10 cellular contexts compared by ENCODE assay signal in the genomic region with DNA sequence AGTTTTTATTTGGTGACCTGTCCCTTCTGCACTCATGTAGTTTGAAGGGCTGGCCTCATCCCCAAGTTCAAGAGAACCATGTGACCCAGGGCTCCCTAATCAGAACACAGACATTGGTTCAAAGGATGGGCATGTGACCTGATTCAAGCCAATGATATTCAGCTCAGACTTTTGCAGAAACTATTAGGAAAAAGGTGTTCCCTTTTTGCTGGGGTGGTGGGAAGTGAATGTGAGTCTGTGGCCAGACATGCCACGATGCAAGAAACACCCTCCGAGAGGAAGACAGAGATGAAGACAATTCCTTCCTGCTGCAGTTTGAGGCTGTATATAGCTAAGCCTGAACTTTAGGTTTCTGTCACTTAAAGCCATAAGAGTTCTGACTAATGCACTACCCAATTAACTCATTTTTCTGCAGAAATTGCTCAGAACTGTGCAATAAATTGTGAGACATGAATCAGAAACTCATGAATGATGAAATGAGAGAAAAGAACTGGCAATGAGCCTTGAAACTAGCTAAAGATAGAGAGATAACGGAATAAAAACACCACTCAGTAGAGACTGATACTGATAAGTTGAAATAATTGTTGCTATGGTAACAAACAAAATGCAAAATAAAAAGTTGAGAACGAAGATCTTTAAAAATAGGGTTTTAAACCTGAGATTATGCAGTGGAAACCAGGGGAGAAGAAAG. TPM values are rescaled to one million over a fixed set of nuclear protein-coding genes. Genes with fewer than 3 reads are reported as not detected.
DNase-seq lines count a peak whose midpoint lies in the region; ATAC-seq, FAIRE-seq and TF ChIP-seq lines count a peak whose summit lies in the region.
"Had no signal": no experiment of that assay in that cellular context is flagged by ENCODE, and none has a peak within 500 bp of the region (broad histone marks: within the 10 kb centered on the region; RNA-seq: fewer than 3 reads in every experiment).

No MANE protein-coding gene starts in this region.

- H3K4me3 ChIP-seq in endothelial cell of umbilical vein (replicated peaks in 1 of 3; ENCODE audit: insufficient read depth in 1 of 3, low read depth in 1 of 3, low read length in 3 of 3) (no peak overlapping the region), transverse colon (no peak overlapping the region)
- H3K4me3 ChIP-seq: pancreas, thyroid gland had no signal

- H3K36me3 ChIP-seq in endothelial cell of umbilical vein (ENCODE audit: control insufficient read depth in 2 of 2, extremely low read depth in 1 of 2, insufficient read depth in 2 of 2, low read length in 2 of 2), result no peaks in the 10 kb centered on the region
- no peaks in the 10 kb centered on the region for H3K36me3 ChIP-seq in transverse colon
- H3K36me3 ChIP-seq: pancreas, thyroid gland had no signal

- H3K9ac ChIP-seq in endothelial cell of umbilical vein (replicated peaks; ENCODE audit: extremely low read depth, insufficient read depth, low read length), result no peak overlapping the region

- peaks cover 10% of the 10 kb centered on the region for H3K4me1 Mint-ChIP-seq in stimulated activated memory B cell treated with anti-CD40 and anti-IgM and Interleukin-4, amounts not matched to agents 10 μg/mL and 1 μg/mL and 100 μg/mL, for 72 hours

- TF ChIP-seq POLR2A in endothelial cell of umbilical vein (IDR thresholded peaks at IDR 0.05; ENCODE audit: low read depth, low read length) (no peak), transverse colon (IDR thresholded peaks at IDR 0.05) (no peak)

- intact Hi-C loops in endothelial cell of umbilical vein (cut with micrococcal nuclease) (no loop called here), transverse colon (cut with DNase I; ENCODE audit: low total_unique reads) (no loop called here)

- TF ChIP-seq EP300 in transverse colon (IDR thresholded peaks at IDR 0.05; ENCODE audit: low read depth), result no peak

- H3K36me3 Mint-ChIP-seq in stimulated activated memory B cell treated with anti-CD40 and anti-IgM and Interleukin-4, amounts not matched to agents 10 μg/mL and 1 μg/mL and 100 μg/mL, for 72 hours, result no peaks in the 10 kb centered on the region

- FAIRE-seq in endothelial cell of umbilical vein (lab: Jason Lieb, UNC), result no peak

- no peak overlapping the region for H3K27ac ChIP-seq in endothelial cell of umbilical vein (ENCODE audit: insufficient read depth, low read depth, low read length)
- H3K27ac ChIP-seq in transverse colon, result no peak overlapping the region
- H3K27ac ChIP-seq: pancreas, thyroid gland had no signal

- peak; percentile 70 for DNase-seq in activated effector memory CD4-positive, alpha-beta T cell treated with anti-CD3 and anti-CD28 coated beads, Interleukin-2, amount 50 U/mL, for 16 hours
- no peak for DNase-seq in activated effector memory CD4-positive, alpha-beta T cell treated with Interleukin-2 at 50 U/mL for 16 hours
- DNase-seq in SKM-1 treated with dmso at 0.1 percent for 144 hours (lab: John Stamatoyannopoulos, UW; ENCODE audit: unreplicated experiment) (peak; percentile 71), endothelial cell of umbilical vein (ENCODE audit: low read depth, low spot score) (peak; percentile 57), transverse colon (no peak), NCI-H1930 (lab: John Stamatoyannopoulos, UW) (no peak), DMS53 (lab: John Stamatoyannopoulos, UW) (no peak)
- DNase-seq: pancreas, thyroid gland had no signal

- POLR2A ChIA-PET in endothelial cell of umbilical vein (lab: Charles Lee), result no interaction called here

- H3K9me1 ChIP-seq in endothelial cell of umbilical vein (replicated peaks; ENCODE audit: control insufficient read depth, extremely low read depth, insufficient read depth, low read length), result no peaks in the 10 kb centered on the region

- CTCF ChIA-PET in endothelial cell of umbilical vein (lab: Charles Lee), result interaction anchor here (0.7 kb wide), 1 partner anchor 13 kb away, joined by 3 read pairs; no protein-coding TSS in a partner anchor

- no peaks in the 10 kb centered on the region for H4K20me1 ChIP-seq in endothelial cell of umbilical vein (replicated peaks; ENCODE audit: control insufficient read depth, extremely low read depth, insufficient read depth, low read length)

- dilution Hi-C loops in endothelial cell of umbilical vein (cut with MboI; ENCODE audit: extremely low pct_ligation_motif_present, low sequenced_read_pairs), result no loop called here

- in situ Hi-C loops in transverse colon (cut with MboI; ENCODE audit: low pct_ligation_motif_present in 1 of 4, low pct_unique_long_range_greater_than_20kb in 1 of 4, low sequenced_read_pairs in 3 of 4), result no loop called here

- 52 to 58% methylated on average over 3 to 4 of the region's 4 CpGs for WGBS in transverse colon (ENCODE audit: low coverage in 1 of 2), 2 donors

- peak overlapping the region; percentile 61 for H3K27ac Mint-ChIP-seq in stimulated activated memory B cell treated with anti-CD40 and anti-IgM and Interleukin-4, amounts not matched to agents 10 μg/mL and 1 μg/mL and 100 μg/mL, for 72 hours

- H3K27me3 ChIP-seq in endothelial cell of umbilical vein (ENCODE audit: control insufficient read depth in 2 of 2, insufficient read depth in 2 of 2, low read length in 2 of 2) (no peaks in the 10 kb centered on the region), transverse colon (no peaks in the 10 kb centered on the region)
- H3K27me3 ChIP-seq: pancreas, thyroid gland had no signal

- H3K4me2 ChIP-seq in endothelial cell of umbilical vein (ENCODE audit: insufficient read depth, low read length), result no peak overlapping the region

- peak; percentile 85 for ATAC-seq in stimulated activated memory B cell treated with anti-CD40 and anti-IgM and Interleukin-4, amounts not matched to agents 10 μg/mL and 1 μg/mL and 100 μg/mL, for 72 hours
- ATAC-seq: pancreas had no signal

- no peaks in the 10 kb centered on the region for H3K79me2 ChIP-seq in endothelial cell of umbilical vein (ENCODE audit: control insufficient read depth, insufficient read depth, low read length)

- no peaks in the 10 kb centered on the region for H3K27me3 Mint-ChIP-seq in stimulated activated memory B cell treated with anti-CD40 and anti-IgM and Interleukin-4, amounts not matched to agents 10 μg/mL and 1 μg/mL and 100 μg/mL, for 72 hours

- H3K4me1 ChIP-seq in endothelial cell of umbilical vein (ENCODE audit: control insufficient read depth, extremely low read depth, insufficient read depth, low read length) (no peaks in the 10 kb centered on the region), transverse colon (no peaks in the 10 kb centered on the region)
- H3K4me1 ChIP-seq: pancreas, thyroid gland had no signal

- TF ChIP-seq CTCF in endothelial cell of umbilical vein (IDR thresholded peaks at IDR 0.05; ENCODE audit: extremely low read depth in 1 of 2, insufficient read depth in 1 of 2, low read depth in 1 of 2, low read length in 2 of 2) (no peak), transverse colon (IDR thresholded peaks at IDR 0.05) (no peak)

- no peaks in the 10 kb centered on the region for H3K9me3 ChIP-seq in endothelial cell of umbilical vein (replicated peaks; ENCODE audit: control insufficient read depth, insufficient read depth, low read length)
- no peaks in the 10 kb centered on the region for H3K9me3 ChIP-seq in transverse colon
- H3K9me3 ChIP-seq: pancreas, thyroid gland had no signal

- H3K9me3 Mint-ChIP-seq in stimulated activated memory B cell treated with anti-CD40 and anti-IgM and Interleukin-4, amounts not matched to agents 10 μg/mL and 1 μg/mL and 100 μg/mL, for 72 hours, result no peaks in the 10 kb centered on the region

- H2AFZ ChIP-seq in endothelial cell of umbilical vein (ENCODE audit: low read depth, low read length), result no peak overlapping the region

- H3K4me3 Mint-ChIP-seq in stimulated activated memory B cell treated with anti-CD40 and anti-IgM and Interleukin-4, amounts not matched to agents 10 μg/mL and 1 μg/mL and 100 μg/mL, for 72 hours, result peak overlapping the region; percentile 22

- BruUV-seq in endothelial cell of umbilical vein (replicated peaks; lab: Mats Ljungman, UMichigan), result no TSS peak

TF ChIP-seq in endothelial cell of umbilical vein, 7 proteins besides CTCF, POLR2A, EP300 and RAD21:
- TF ChIP-seq GATA2 (IDR thresholded peaks at IDR 0.05; ENCODE audit: insufficient read depth, insufficient read length, low read depth, low read length), result no peak

RNA-seq across cellular contexts. Expression of a gene that starts 9.2 kb away (rescaled TPM):
- 155 and 163 TPM in 2 replicates for total RNA-seq in endothelial cell of umbilical vein
- 48.3 and 50.9 TPM in 2 replicates for polyA plus RNA-seq in endothelial cell of umbilical vein
- polyA plus RNA-seq in endothelial cell of umbilical vein (2011; cell fraction: cytosol; rRNA removed), result 47.8 and 50.9 TPM in 2 replicates
- polyA plus RNA-seq in endothelial cell of umbilical vein (2011; cell fraction: nucleus; rRNA removed), result 46.5 and 57.4 TPM in 2 replicates
- 77.1 and 112 TPM in 2 replicates for polyA plus RNA-seq in endothelial cell of umbilical vein (2012)
- polyA minus RNA-seq in endothelial cell of umbilical vein, result 130 and 145 TPM in 2 replicates
- 16.5 TPM for polyA minus RNA-seq in endothelial cell of umbilical vein (2011; cell fraction: cytosol; rRNA and poly(A)+ RNA removed)
- polyA minus RNA-seq in endothelial cell of umbilical vein (2011; cell fraction: nucleus; rRNA and poly(A)+ RNA removed), result 32.5 and 42.0 TPM in 2 replicates
- 100 to 1,000 TPM in 1 of 4 donors, 10 to 100 TPM in 3; 37.1 to 303 (median 57.0) TPM for total RNA-seq in transverse colon

Comparison
In these comparisons a context has a peak if more than half of its experiments do, and no peak if none do; other contexts are left out.
1. DNase-seq: peak in activated effector memory CD4-positive, alpha-beta T cell treated with anti-CD3 and anti-CD28 coated beads, Interleukin-2, amount 50 U/mL, for 16 hours (single experiment), SKM-1 treated with dmso at 0.1 percent for 144 hours (single experiment) and endothelial cell of umbilical vein (single experiment); none in activated effector memory CD4-positive, alpha-beta T cell treated with Interleukin-2 at 50 U/mL for 16 hours (single experiment), transverse colon (single experiment), NCI-H1930 (0 of 2) and DMS53 (single experiment).